In the genomic region with DNA sequence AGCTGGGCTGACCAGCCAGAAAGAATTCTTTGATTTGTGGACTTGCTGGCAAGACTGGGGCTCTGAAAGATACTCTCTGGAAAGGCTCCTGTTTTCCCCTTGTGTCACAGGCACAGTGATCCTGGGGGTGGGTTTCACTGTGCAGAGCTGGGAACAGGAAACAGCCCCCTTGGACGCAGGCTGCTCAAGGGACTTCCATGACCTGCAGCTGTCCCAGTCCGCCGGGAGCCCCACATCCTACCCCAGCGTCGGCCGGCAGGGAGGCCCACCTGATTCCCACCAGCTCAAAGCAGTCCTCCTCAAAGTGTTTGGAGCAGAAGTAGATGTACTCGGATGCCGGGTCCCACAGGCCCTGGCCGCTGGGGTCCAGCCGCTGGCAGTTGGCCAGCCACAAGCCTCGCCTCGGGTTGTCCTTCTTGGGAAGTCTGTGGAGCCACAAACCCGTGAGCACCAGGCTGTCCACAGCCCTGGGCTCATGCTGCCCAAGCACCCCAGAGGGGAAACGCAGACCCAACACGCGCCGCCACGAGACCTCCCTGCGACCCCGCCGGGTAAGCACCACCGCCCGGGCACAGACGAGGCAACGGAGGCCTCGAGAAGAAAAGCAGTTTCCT, we compare ENCODE assay signal across 1 cellular context.
TF ChIP-seq lines count a peak whose summit lies in the region.

No MANE protein-coding gene starts in this region.

TF ChIP-seq in IMR-90, 13 proteins besides CTCF, POLR2A, EP300 and RAD21 (continued from another document):
- no peak for TF ChIP-seq ELK1 (IDR thresholded peaks at IDR 0.05; ENCODE audit: borderline replicate concordance, low read depth, low read length)
- no peak for TF ChIP-seq BHLHE40 (IDR thresholded peaks at IDR 0.05; ENCODE audit: low read depth, low read length)
